Comparison of ENCODE assay signal across 15 cellular contexts in genomic region chr21:37184784-37185593, GRCh38.
"Had no signal": no experiment of that assay in that cellular context is flagged by ENCODE, and none has a peak within 500 bp of the region (broad histone marks: within the 10 kb centered on the region; RNA-seq: fewer than 3 reads in every experiment).

No MANE protein-coding gene starts in this region.

- H3K27me3 Mint-ChIP-seq: central memory CD8-positive, alpha-beta T cell; naive thymus-derived CD4-positive, alpha-beta T cell; progenitor cell of endocrine pancreas; T-helper 17 cell; type B pancreatic cell had no signal

- H3K4me1 Mint-ChIP-seq: central memory CD8-positive, alpha-beta T cell; neural progenitor cell had no signal

- DNase-seq: foreskin keratinocyte; glutamatergic neuron; hippocampal formation; left cardiac atrium; mesendoderm; naive thymus-derived CD4-positive, alpha-beta T cell; stimulated activated CD4-positive, alpha-beta T cell treated with anti-CD3 and anti-CD28 coated beads, Interleukin-12 subunit alpha, Interleukin-12 subunit beta, amount 100 ng/mL, for 4 hours; stimulated activated CD4-positive, alpha-beta T cell treated with anti-CD3 and anti-CD28 coated beads, Interleukin-2, amount 100 ng/mL, for 24 hours; T-helper 17 cell; testis; WERI-Rb-1 had no signal

- H3K9me3 Mint-ChIP-seq: neural progenitor cell, type B pancreatic cell had no signal

- H3K4me3 Mint-ChIP-seq: central memory CD8-positive, alpha-beta T cell; naive thymus-derived CD4-positive, alpha-beta T cell; neural progenitor cell; T-helper 17 cell; type B pancreatic cell had no signal

- H3K27ac Mint-ChIP-seq: neural progenitor cell, progenitor cell of endocrine pancreas, T-helper 17 cell, type B pancreatic cell had no signal

- ATAC-seq: foreskin keratinocyte; left cardiac atrium; naive thymus-derived CD4-positive, alpha-beta T cell; T-helper 17 cell had no signal
